ENCODE assay signal across 1 cellular context in the genomic region with DNA sequence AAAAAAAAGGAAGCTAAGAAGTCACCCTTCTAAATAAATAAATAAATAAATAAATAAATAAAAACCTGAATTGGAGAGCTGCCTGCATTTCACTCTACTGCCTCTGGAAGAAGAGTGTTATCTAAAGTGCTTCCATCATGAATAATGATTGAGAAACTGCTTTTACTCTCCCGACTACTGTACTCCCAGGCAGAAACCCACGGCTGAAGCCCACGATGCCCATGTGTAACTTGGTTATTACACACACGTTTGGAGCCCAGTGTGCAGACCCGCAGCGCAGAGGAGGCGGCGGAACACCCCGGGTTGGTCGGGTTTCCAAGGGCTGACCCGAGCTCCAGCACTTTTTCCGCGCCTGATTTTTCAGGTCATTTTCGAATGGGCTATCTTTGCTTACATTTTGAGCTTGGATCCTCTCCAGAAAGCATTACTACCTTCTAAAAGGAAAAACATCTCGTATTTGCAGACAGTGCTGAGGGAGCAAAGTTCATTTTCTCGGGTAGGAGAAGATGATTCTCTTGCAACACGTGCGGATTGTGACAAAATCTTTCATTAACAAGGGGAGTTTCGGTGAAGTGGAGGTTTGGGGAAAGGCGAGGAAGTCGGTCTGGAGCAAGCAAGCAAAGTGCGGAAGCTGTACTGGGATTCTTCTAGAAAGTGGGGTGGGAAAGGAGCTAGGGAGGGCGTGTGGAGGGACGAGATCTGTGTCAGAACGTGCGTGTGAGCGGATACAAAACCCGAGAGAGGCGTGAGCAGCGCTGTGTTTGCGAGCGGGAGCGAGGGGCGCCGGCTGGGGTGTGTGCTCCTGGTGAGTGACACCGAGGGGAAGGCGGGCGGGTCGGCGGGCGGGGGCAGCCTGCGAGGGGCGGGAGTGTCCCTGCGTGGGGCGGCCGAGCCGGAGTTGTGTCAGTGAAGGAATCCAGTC.
A peak's percentile ranks its signal among the peaks of the same experiment; 100 is the strongest.
TF ChIP-seq lines count a peak whose summit lies in the region.

A gene with protein sequence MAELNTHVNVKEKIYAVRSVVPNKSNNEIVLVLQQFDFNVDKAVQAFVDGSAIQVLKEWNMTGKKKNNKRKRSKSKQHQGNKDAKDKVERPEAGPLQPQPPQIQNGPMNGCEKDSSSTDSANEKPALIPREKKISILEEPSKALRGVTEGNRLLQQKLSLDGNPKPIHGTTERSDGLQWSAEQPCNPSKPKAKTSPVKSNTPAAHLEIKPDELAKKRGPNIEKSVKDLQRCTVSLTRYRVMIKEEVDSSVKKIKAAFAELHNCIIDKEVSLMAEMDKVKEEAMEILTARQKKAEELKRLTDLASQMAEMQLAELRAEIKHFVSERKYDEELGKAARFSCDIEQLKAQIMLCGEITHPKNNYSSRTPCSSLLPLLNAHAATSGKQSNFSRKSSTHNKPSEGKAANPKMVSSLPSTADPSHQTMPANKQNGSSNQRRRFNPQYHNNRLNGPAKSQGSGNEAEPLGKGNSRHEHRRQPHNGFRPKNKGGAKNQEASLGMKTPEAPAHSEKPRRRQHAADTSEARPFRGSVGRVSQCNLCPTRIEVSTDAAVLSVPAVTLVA (plus strand): TSS at position 897 of the 922 bp plus-strand sequence. CDS start 82,552 bp downstream, outside the sequence.

TF ChIP-seq in liver, 16 proteins besides CTCF, POLR2A, EP300 and RAD21 (continued from another document):
- TF ChIP-seq, protein P1, sequence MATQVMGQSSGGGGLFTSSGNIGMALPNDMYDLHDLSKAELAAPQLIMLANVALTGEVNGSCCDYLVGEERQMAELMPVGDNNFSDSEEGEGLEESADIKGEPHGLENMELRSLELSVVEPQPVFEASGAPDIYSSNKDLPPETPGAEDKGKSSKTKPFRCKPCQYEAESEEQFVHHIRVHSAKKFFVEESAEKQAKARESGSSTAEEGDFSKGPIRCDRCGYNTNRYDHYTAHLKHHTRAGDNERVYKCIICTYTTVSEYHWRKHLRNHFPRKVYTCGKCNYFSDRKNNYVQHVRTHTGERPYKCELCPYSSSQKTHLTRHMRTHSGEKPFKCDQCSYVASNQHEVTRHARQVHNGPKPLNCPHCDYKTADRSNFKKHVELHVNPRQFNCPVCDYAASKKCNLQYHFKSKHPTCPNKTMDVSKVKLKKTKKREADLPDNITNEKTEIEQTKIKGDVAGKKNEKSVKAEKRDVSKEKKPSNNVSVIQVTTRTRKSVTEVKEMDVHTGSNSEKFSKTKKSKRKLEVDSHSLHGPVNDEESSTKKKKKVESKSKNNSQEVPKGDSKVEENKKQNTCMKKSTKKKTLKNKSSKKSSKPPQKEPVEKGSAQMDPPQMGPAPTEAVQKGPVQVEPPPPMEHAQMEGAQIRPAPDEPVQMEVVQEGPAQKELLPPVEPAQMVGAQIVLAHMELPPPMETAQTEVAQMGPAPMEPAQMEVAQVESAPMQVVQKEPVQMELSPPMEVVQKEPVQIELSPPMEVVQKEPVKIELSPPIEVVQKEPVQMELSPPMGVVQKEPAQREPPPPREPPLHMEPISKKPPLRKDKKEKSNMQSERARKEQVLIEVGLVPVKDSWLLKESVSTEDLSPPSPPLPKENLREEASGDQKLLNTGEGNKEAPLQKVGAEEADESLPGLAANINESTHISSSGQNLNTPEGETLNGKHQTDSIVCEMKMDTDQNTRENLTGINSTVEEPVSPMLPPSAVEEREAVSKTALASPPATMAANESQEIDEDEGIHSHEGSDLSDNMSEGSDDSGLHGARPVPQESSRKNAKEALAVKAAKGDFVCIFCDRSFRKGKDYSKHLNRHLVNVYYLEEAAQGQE (IDR thresholded peaks at IDR 0.05): no peak
- peak; percentile 38 to 55 for TF ChIP-seq RXRA (IDR thresholded peaks at IDR 0.05)
- TF ChIP-seq EGR1 (IDR thresholded peaks at IDR 0.05; ENCODE audit: low read depth in 2 of 2): no peak
